22 cellular contexts compared by ENCODE assay signal in genomic region chr12:99146730-99147129, GRCh38.
DNase-seq lines count a peak whose midpoint lies in the region; ATAC-seq, FAIRE-seq and TF ChIP-seq lines count a peak whose summit lies in the region.
"Had no signal": no experiment of that assay in that cellular context is flagged by ENCODE, and none has a peak within 500 bp of the region (broad histone marks: within the 10 kb centered on the region; RNA-seq: fewer than 3 reads in every experiment).

No MANE protein-coding gene starts in this region.

- no peak for TF ChIP-seq RAD21 in HepG2 (CRISPR knock-in tag; IDR thresholded peaks at IDR 0.05)

- H3K36me3 ChIP-seq in HepG2 (replicated peaks in 1 of 2; ENCODE audit: control insufficient read depth in 1 of 2, insufficient read depth in 2 of 2, low read length in 2 of 2) (no peaks in the 10 kb centered on the region), right lobe of liver (no peaks in the 10 kb centered on the region), OCI-LY7 (ENCODE audit: insufficient read depth, low read length) (no peaks in the 10 kb centered on the region; the same call in 1 of the 2 replicates)
- H3K36me3 ChIP-seq: SJSA1 had no signal

- CTCF ChIA-PET in HepG2 (lab: Yijun Ruan, JAX; ENCODE audit: low intra/inter-chr PET ratio, low total read pairs), result no interaction called here
- CTCF ChIA-PET in OCI-LY7 (lab: Charles Lee; ENCODE audit: unreplicated experiment), result no interaction called here

- no peaks in the 10 kb centered on the region for H3K4me1 ChIP-seq in HepG2 (ENCODE audit: insufficient read depth, low read length)
- H3K4me1 ChIP-seq in right lobe of liver, result no peaks in the 10 kb centered on the region
- peaks cover 9% of the 10 kb centered on the region for H3K4me1 ChIP-seq in OCI-LY7 (ENCODE audit: insufficient read depth, low read length, poor library complexity, severe bottlenecking)
- H3K4me1 ChIP-seq: SJSA1 had no signal

- no peaks in the 10 kb centered on the region; the same call in 1 of the 2 replicates for H3K9me3 ChIP-seq in HepG2 (ENCODE audit: low read length)
- no peaks in the 10 kb centered on the region for H3K9me3 ChIP-seq in right lobe of liver
- H3K9me3 ChIP-seq in OCI-LY7 (ENCODE audit: low read length), result peaks cover 22% of the 10 kb centered on the region
- H3K9me3 ChIP-seq: SJSA1 had no signal

- H3K4me3 ChIP-seq in HepG2 (replicated peaks in 1 of 3; ENCODE audit: insufficient read depth in 1 of 3, low read depth in 2 of 3, low read length in 3 of 3), result no peak overlapping the region
- no peak overlapping the region for H3K4me3 ChIP-seq in right lobe of liver
- H3K4me3 ChIP-seq in OCI-LY7 (ENCODE audit: low read depth, low read length, poor library complexity, severe bottlenecking), result no peak overlapping the region
- H3K4me3 ChIP-seq: SJSA1 had no signal

- no peaks in the 10 kb centered on the region for H3K79me2 ChIP-seq in HepG2 (ENCODE audit: insufficient read depth, low read length)
- H3K79me2 ChIP-seq in OCI-LY7 (ENCODE audit: insufficient read depth, low read depth, low read length), result no peaks in the 10 kb centered on the region

- intact Hi-C loops in HepG2 (cut with micrococcal nuclease; ENCODE audit: unreplicated experiment) (no loop called here), right lobe of liver (cut with DNase I) (no loop called here), OCI-LY7 (cut with micrococcal nuclease; ENCODE audit: unreplicated experiment) (no loop called here)

- H3K27me3 ChIP-seq in HepG2 (ENCODE audit: control insufficient read depth in 1 of 2, insufficient read depth in 2 of 2, low read length in 2 of 2), result no peaks in the 10 kb centered on the region
- no peaks in the 10 kb centered on the region for H3K27me3 ChIP-seq in right lobe of liver
- H3K27me3 ChIP-seq: SJSA1 had no signal

- H2AFZ ChIP-seq in HepG2 (ENCODE audit: low read length) (no peak overlapping the region), OCI-LY7 (ENCODE audit: low read length) (peak overlapping the region; percentile 6; the same call in 1 of the 2 replicates)

- peaks cover 7 to 17% of the 10 kb centered on the region in 2 donors for H3K9me3 Mint-ChIP-seq in stimulated activated naive CD8-positive, alpha-beta T cell treated with anti-CD3 and anti-CD28 coated beads, Interleukin-15, amount 100 ng/mL, for 72 hours

- no peak for FAIRE-seq in HepG2 (lab: Jason Lieb, UNC)
- FAIRE-seq: A204.1 had no signal

- TF ChIP-seq EP300 in HepG2 (IDR thresholded peaks at IDR 0.05; ENCODE audit: low read depth in 2 of 2, low read length in 2 of 2) (no peak), HepG2 (CRISPR knock-in tag; IDR thresholded peaks at IDR 0.05; ENCODE audit: borderline replicate concordance) (no peak)

- no peaks in the 10 kb centered on the region for H4K20me1 ChIP-seq in HepG2 (ENCODE audit: insufficient read depth, low read length)
- no peaks in the 10 kb centered on the region for H4K20me1 ChIP-seq in OCI-LY7 (ENCODE audit: insufficient read depth, low read length)

- TF ChIP-seq CTCF in HepG2 (CRISPR knock-in tag; IDR thresholded peaks at IDR 0.05) (no peak), right lobe of liver (IDR thresholded peaks at IDR 0.05) (no peak), OCI-LY7 (conservative IDR thresholded peaks at IDR 0.05; ENCODE audit: low read length) (no peak)

- H3K9ac ChIP-seq in HepG2 (ENCODE audit: insufficient read depth, low read depth, low read length), result no peak overlapping the region

- H3K4me2 ChIP-seq in HepG2 (ENCODE audit: low read depth, low read length), result 0 out of 2 replicates have a peak overlapping the region, but pooled peaks have one; percentile 14
- H3K4me2 ChIP-seq in OCI-LY7 (ENCODE audit: low read length), result no peak overlapping the region

- in situ Hi-C loops in HepG2 (cut with HindIII; ENCODE audit: extremely low pct_ligation_motif_present, low pct_unique_long_range_greater_than_20kb), result no loop called here

- no peak overlapping the region for H3K4me3 Mint-ChIP-seq in stimulated activated naive CD8-positive, alpha-beta T cell treated with anti-CD3 and anti-CD28 coated beads, Interleukin-15, amount 100 ng/mL, for 72 hours
- H3K4me3 Mint-ChIP-seq: CD4-positive, alpha-beta memory T cell had no signal

- POLR2A ChIA-PET in HepG2 (lab: Yijun Ruan, JAX), result no interaction called here
- POLR2A ChIA-PET in OCI-LY7 (lab: Charles Lee), result interaction anchor here (1.3 kb wide), 1 partner anchor 8 kb away, joined by 3 read pairs; no protein-coding TSS in a partner anchor

- DNase-seq in HepG2 (ENCODE audit: low spot score), result no peak
- DNase-seq in right lobe of liver, result no peak
- no peak for DNase-seq in OCI-LY7 (ENCODE audit: low spot score)
- no peak for DNase-seq in caudate nucleus (lab: John Stamatoyannopoulos, UW)
- no peak for DNase-seq in SHP77 treated with DMSO at 0.1 percent for 48 hours (lab: John Stamatoyannopoulos, UW)
- no peak for DNase-seq in NCI-H82 (lab: John Stamatoyannopoulos, UW)
- no peak for DNase-seq in DMS153 treated with DMSO at 0.1 percent for 48 hours (lab: John Stamatoyannopoulos, UW; ENCODE audit: unreplicated experiment)
- DNase-seq in stimulated activated naive CD8-positive, alpha-beta T cell treated with anti-CD3 and anti-CD28 coated beads, Interleukin-15, amount 100 ng/mL, for 72 hours, result no peak
- DNase-seq: Calu3; CD4-positive, alpha-beta memory T cell; DMS53; GOT3; KBM-7; NCI-H1417 treated with DMSO at 0.1 percent for 48 hours; NCI-H187 treated with DMSO at 0.1 percent for 48 hours; NCI-H226; NCI-H524 treated with DMSO at 0.1 percent for 48 hours; SW 1271 had no signal

- ATAC-seq in HepG2 (no peak), right lobe of liver (no peak)
- ATAC-seq in stimulated activated naive CD8-positive, alpha-beta T cell treated with anti-CD3 and anti-CD28 coated beads, Interleukin-15, amount 100 ng/mL, for 72 hours, result no peak
- ATAC-seq: HCT116 had no signal

- no peaks in the 10 kb centered on the region for H3K27me3 Mint-ChIP-seq in stimulated activated naive CD8-positive, alpha-beta T cell treated with anti-CD3 and anti-CD28 coated beads, Interleukin-15, amount 100 ng/mL, for 72 hours
- H3K27me3 Mint-ChIP-seq: CD4-positive, alpha-beta memory T cell had no signal

- no peaks in the 10 kb centered on the region for H3K4me1 Mint-ChIP-seq in stimulated activated naive CD8-positive, alpha-beta T cell treated with anti-CD3 and anti-CD28 coated beads, Interleukin-15, amount 100 ng/mL, for 72 hours
- H3K4me1 Mint-ChIP-seq: CD4-positive, alpha-beta memory T cell had no signal

- BruUV-seq in HepG2 (replicated peaks; lab: Mats Ljungman, UMichigan), result no TSS peak
- BruUV-seq in OCI-LY7 (replicated peaks; lab: Mats Ljungman, UMichigan), result no TSS peak

- no peak overlapping the region for H3K27ac Mint-ChIP-seq in stimulated activated naive CD8-positive, alpha-beta T cell treated with anti-CD3 and anti-CD28 coated beads, Interleukin-15, amount 100 ng/mL, for 72 hours
- H3K27ac Mint-ChIP-seq: CD4-positive, alpha-beta memory T cell had no signal

- 4% methylated on average over 5 of the region's 5 CpGs for WGBS in HepG2 (ENCODE audit: low lambda C conversion rate)
- 45% methylated on average over 5 of the region's 5 CpGs for WGBS in right lobe of liver (ENCODE audit: insufficient coverage, low coverage, low lambda C conversion rate, missing lambda C conversion rate)

- no peak overlapping the region for H3K27ac ChIP-seq in HepG2 (ENCODE audit: extremely low read length, insufficient read depth, low read length)
- H3K27ac ChIP-seq in right lobe of liver, result no peak overlapping the region
- H3K27ac ChIP-seq in OCI-LY7 (ENCODE audit: low read depth, low read length, poor library complexity, severe bottlenecking), result no peak overlapping the region
- peak overlapping the region; percentile 69 for H3K27ac ChIP-seq in caudate nucleus (ENCODE audit: low read depth, low read length)
- H3K27ac ChIP-seq: RWPE1, SJSA1 had no signal

- H3K9me2 ChIP-seq in OCI-LY7 (ENCODE audit: insufficient read depth, low read length), result no peaks in the 10 kb centered on the region

- no peak for TF ChIP-seq POLR2A in HepG2 (IDR thresholded peaks at IDR 0.05; ENCODE audit: insufficient read depth in 1 of 2, low read depth in 2 of 2, low read length in 2 of 2)
- TF ChIP-seq POLR2A in right lobe of liver (IDR thresholded peaks at IDR 0.05), result no peak

TF ChIP-seq in HepG2, 621 proteins besides CTCF, POLR2A, EP300 and RAD21 (continues in another document):
- no peak for TF ChIP-seq BCL6 (CRISPR knock-in tag; IDR thresholded peaks at IDR 0.05)
